18 cellular contexts compared by ENCODE assay signal in genomic region chr20:56428388-56428787, GRCh38. TPM values are rescaled to one million over a fixed set of nuclear protein-coding genes. Genes with fewer than 3 reads are reported as not detected.
DNase-seq lines count a peak whose midpoint lies in the region; ATAC-seq and TF ChIP-seq lines count a peak whose summit lies in the region.
"Had no signal": no experiment of that assay in that cellular context is flagged by ENCODE, and none has a peak within 500 bp of the region (broad histone marks: within the 10 kb centered on the region; RNA-seq: fewer than 3 reads in every experiment).

No MANE protein-coding gene starts in this region.

- H3K4me1 Mint-ChIP-seq in activated naive CD4-positive, alpha-beta T cell treated with anti-CD3 and anti-CD28 coated beads, Interleukin-2, amount 50 U/mL, for 24 hours = peaks cover 55% of the 10 kb centered on the region
- peaks cover 31% of the 10 kb centered on the region for H3K4me1 Mint-ChIP-seq in activated T-helper 17 cell treated with anti-CD3 and anti-CD28 coated beads, Interleukin-2, amount 50 U/mL, for 72 hours
- peaks cover 50 to 54% of the 10 kb centered on the region in 2 donors for H3K4me1 Mint-ChIP-seq in immature natural killer cell
- H3K4me1 Mint-ChIP-seq: GM23338 had no signal

- no peak for TF ChIP-seq CTCF in upper lobe of right lung (IDR thresholded peaks at IDR 0.05)

- intact Hi-C loops in upper lobe of right lung (cut with DNase I) = no loop called here

- peaks cover 39% of the 10 kb centered on the region for H3K4me1 ChIP-seq in upper lobe of right lung
- H3K4me1 ChIP-seq: body of pancreas had no signal

- peak overlapping the region; percentile 82 for H3K4me3 Mint-ChIP-seq in activated naive CD4-positive, alpha-beta T cell treated with anti-CD3 and anti-CD28 coated beads, Interleukin-2, amount 50 U/mL, for 24 hours
- H3K4me3 Mint-ChIP-seq in activated T-helper 17 cell treated with anti-CD3 and anti-CD28 coated beads, Interleukin-2, amount 50 U/mL, for 72 hours = peak overlapping the region; percentile 70
- peak overlapping the region in 4 of 5 donors; percentile 7 to 26 (median 11) for H3K4me3 Mint-ChIP-seq in immature natural killer cell
- H3K4me3 Mint-ChIP-seq: GM23338 had no signal

- H3K36me3 Mint-ChIP-seq in activated naive CD4-positive, alpha-beta T cell treated with anti-CD3 and anti-CD28 coated beads, Interleukin-2, amount 50 U/mL, for 24 hours = peaks cover 11% of the 10 kb centered on the region
- H3K36me3 Mint-ChIP-seq in activated T-helper 17 cell treated with anti-CD3 and anti-CD28 coated beads, Interleukin-2, amount 50 U/mL, for 72 hours (ENCODE audit: low read depth) = no peaks in the 10 kb centered on the region
- peaks cover 0 to 8% (median 8%) of the 10 kb centered on the region in 3 donors for H3K36me3 Mint-ChIP-seq in immature natural killer cell
- H3K36me3 Mint-ChIP-seq: IgD-negative memory B cell had no signal

- H3K27ac Mint-ChIP-seq in activated naive CD4-positive, alpha-beta T cell treated with anti-CD3 and anti-CD28 coated beads, Interleukin-2, amount 50 U/mL, for 24 hours = no peak overlapping the region
- H3K27ac Mint-ChIP-seq in activated T-helper 17 cell treated with anti-CD3 and anti-CD28 coated beads, Interleukin-2, amount 50 U/mL, for 72 hours = peak overlapping the region; percentile 90
- H3K27ac Mint-ChIP-seq in immature natural killer cell = peak overlapping the region in 4 of 6 donors; percentile 34 to 74 (median 48)
- H3K27ac Mint-ChIP-seq: GM23338, IgD-negative memory B cell had no signal

- peak overlapping the region; percentile 52 for H3K27ac ChIP-seq in upper lobe of right lung
- H3K27ac ChIP-seq: body of pancreas, RWPE1 had no signal

- no peaks in the 10 kb centered on the region for H3K36me3 ChIP-seq in upper lobe of right lung

- no peaks in the 10 kb centered on the region for H3K9me3 ChIP-seq in upper lobe of right lung
- H3K9me3 ChIP-seq: body of pancreas had no signal

- no peak overlapping the region for H3K4me3 ChIP-seq in upper lobe of right lung
- H3K4me3 ChIP-seq: body of pancreas, GM23338, smooth muscle cell had no signal

- no peaks in the 10 kb centered on the region for H3K27me3 ChIP-seq in upper lobe of right lung
- H3K27me3 ChIP-seq: body of pancreas had no signal

- H3K9me3 Mint-ChIP-seq in activated naive CD4-positive, alpha-beta T cell treated with anti-CD3 and anti-CD28 coated beads, Interleukin-2, amount 50 U/mL, for 24 hours = no peaks in the 10 kb centered on the region
- H3K9me3 Mint-ChIP-seq in activated T-helper 17 cell treated with anti-CD3 and anti-CD28 coated beads, Interleukin-2, amount 50 U/mL, for 72 hours = peaks cover 4% of the 10 kb centered on the region
- no peaks in the 10 kb centered on the region for H3K9me3 Mint-ChIP-seq in immature natural killer cell
- H3K9me3 Mint-ChIP-seq: activated CD4-positive, alpha-beta T cell treated with anti-CD3 and anti-CD28 coated beads, Interleukin-2, amount 10 ng/mL, durations not matched to agents 7 days and 5 days; GM23338 had no signal

- no peak for ATAC-seq in activated T-helper 17 cell treated with anti-CD3 and anti-CD28 coated beads, Interleukin-2, amount 50 U/mL, for 72 hours (replicated peaks)
- ATAC-seq in upper lobe of right lung = no peak
- ATAC-seq: body of pancreas, GM23338 had no signal

- no peak for DNase-seq in activated naive CD4-positive, alpha-beta T cell treated with Interleukin-2 at 50 U/mL for 16 hours
- DNase-seq in immature natural killer cell = no peak
- DNase-seq in upper lobe of right lung = no peak
- DNase-seq in HuH-7.5 (ENCODE audit: low spot score) = no peak
- DNase-seq in DMS53 treated with DMSO at 0.1 percent for 48 hours (lab: John Stamatoyannopoulos, UW; ENCODE audit: unreplicated experiment) = no peak
- DNase-seq in inferior parietal cortex (ENCODE audit: extremely low spot score) = no peak
- DNase-seq: activated CD4-positive, alpha-beta T cell treated with anti-CD3 and anti-CD28 coated beads, Interleukin-2, amount 10 ng/mL, durations not matched to agents 7 days and 5 days; body of pancreas; NCI-H1930; NCI-H446; SW 1271 had no signal

- H3K27me3 Mint-ChIP-seq in activated naive CD4-positive, alpha-beta T cell treated with anti-CD3 and anti-CD28 coated beads, Interleukin-2, amount 50 U/mL, for 24 hours = no peaks in the 10 kb centered on the region
- no peaks in the 10 kb centered on the region for H3K27me3 Mint-ChIP-seq in activated T-helper 17 cell treated with anti-CD3 and anti-CD28 coated beads, Interleukin-2, amount 50 U/mL, for 72 hours
- H3K27me3 Mint-ChIP-seq in immature natural killer cell (ENCODE audit: low read depth in 3 of 3) = peaks cover 0 to 2% (median 0%) of the 10 kb centered on the region in 3 donors
- H3K27me3 Mint-ChIP-seq: activated CD4-positive, alpha-beta T cell treated with anti-CD3 and anti-CD28 coated beads, Interleukin-2, amount 10 ng/mL, durations not matched to agents 7 days and 5 days had no signal

RNA-seq across cellular contexts. Expression of gene CASS4, which starts 16.3 kb away (rescaled TPM):
- 1 to 10 TPM; 5.1 to 9.4 TPM for total RNA-seq in activated T-helper 17 cell treated with anti-CD3 and anti-CD28 coated beads, Interleukin-2, amount 50 U/mL, for 72 hours
- 1 to 10 TPM; 3.2 to 5.5 (median 3.5) TPM for polyA plus RNA-seq in immature natural killer cell
- total RNA-seq in upper lobe of right lung = 40.2 TPM
- total RNA-seq: glomerular endothelial cell, GM23338 had no signal
- polyA plus RNA-seq: GM23338 had no signal

RNA-seq across cellular contexts. Expression of gene CSTF1, which starts 35.9 kb away (rescaled TPM):
- 10 to 100 TPM; 71.2 to 76.5 TPM for total RNA-seq in activated T-helper 17 cell treated with anti-CD3 and anti-CD28 coated beads, Interleukin-2, amount 50 U/mL, for 72 hours
- 10 to 100 TPM; 21.2 to 42.2 (median 30.6) TPM for polyA plus RNA-seq in immature natural killer cell
- 27.8 TPM for total RNA-seq in upper lobe of right lung

RNA-seq across cellular contexts. Expression of gene AURKA, which starts 36.4 kb away (rescaled TPM):
- total RNA-seq in activated T-helper 17 cell treated with anti-CD3 and anti-CD28 coated beads, Interleukin-2, amount 50 U/mL, for 72 hours = 100 to 1,000 TPM in 1 of 2 donors, 10 to 100 TPM in 1; 86.3 to 112 TPM
- 1 to 10 TPM; 1.1 to 2.2 (median 1.8) TPM for polyA plus RNA-seq in immature natural killer cell
- total RNA-seq in upper lobe of right lung = 1.5 TPM

RNA-seq across cellular contexts. Expression of gene RTF2, which starts 40.0 kb away (rescaled TPM):
- 10 to 100 TPM; 62.4 to 80.0 TPM for total RNA-seq in activated T-helper 17 cell treated with anti-CD3 and anti-CD28 coated beads, Interleukin-2, amount 50 U/mL, for 72 hours
- polyA plus RNA-seq in immature natural killer cell = 100 to 1,000 TPM; 155 to 163 (median 161) TPM
- total RNA-seq in upper lobe of right lung = 77.4 TPM

Comparison
In these comparisons a context has a peak if more than half of its experiments do, and no peak if none do; other contexts are left out.
1. H3K4me3 Mint-ChIP-seq: peak in every context shown above with its lines; median percentile 82 in activated naive CD4-positive, alpha-beta T cell treated with anti-CD3 and anti-CD28 coated beads, Interleukin-2, amount 50 U/mL, for 24 hours; 70 in activated T-helper 17 cell treated with anti-CD3 and anti-CD28 coated beads, Interleukin-2, amount 50 U/mL, for 72 hours; 11 in immature natural killer cell.
2. RNA of gene AURKA, which starts 36.4 kb away (total RNA-seq): 86.3 to 112 TPM in activated T-helper 17 cell treated with anti-CD3 and anti-CD28 coated beads, Interleukin-2, amount 50 U/mL, for 72 hours; 1.5 TPM in upper lobe of right lung (single experiment); every median in the first group is over 10 times any median in the second.